25 cellular contexts compared by ENCODE assay signal in genomic region chr13:82749551-82749950, GRCh38.
"Had no signal": no experiment of that assay in that cellular context is flagged by ENCODE, and none has a peak within 500 bp of the region (broad histone marks: within the 10 kb centered on the region; RNA-seq: fewer than 3 reads in every experiment).

No MANE protein-coding gene starts in this region.

- H3K27me3 Mint-ChIP-seq: activated B cell treated with CpG ODN at 0.5 μM for 24 hours; activated CD4-positive, alpha-beta T cell treated with anti-CD3 and anti-CD28 coated beads, Interleukin-2, amount 10 ng/mL, durations not matched to agents 24 days and 14 days; activated CD8-positive, alpha-beta memory T cell treated with anti-CD3 and anti-CD28 coated beads, Interleukin-2, amount 10 ng/mL, durations not matched to agents 7 days and 5 days; activated naive CD8-positive, alpha-beta T cell; activated T-cell treated with anti-CD3 and anti-CD28 coated beads, Interleukin-2, amount 50 U/mL, for 24 hours; brain; central memory CD8-positive, alpha-beta T cell; T-helper 17 cell had no signal

- H3K27ac ChIP-seq: PC-9 had no signal

- H3K4me2 ChIP-seq: PC-9 had no signal

- H3K36me3 Mint-ChIP-seq: activated CD8-positive, alpha-beta memory T cell treated with anti-CD3 and anti-CD28 coated beads, Interleukin-2, amount 10 ng/mL, durations not matched to agents 7 days and 5 days; activated naive CD8-positive, alpha-beta T cell; brain had no signal

- H3K9me3 Mint-ChIP-seq: activated CD4-positive, alpha-beta T cell treated with anti-CD3 and anti-CD28 coated beads, Interleukin-2, amount 10 ng/mL, durations not matched to agents 24 days and 14 days; activated T-cell treated with anti-CD3 and anti-CD28 coated beads, Interleukin-2, amount 50 U/mL, for 24 hours; central memory CD8-positive, alpha-beta T cell had no signal

- DNase-seq: activated B cell treated with CpG ODN at 0.5 μM for 24 hours; activated CD4-positive, alpha-beta T cell treated with anti-CD3 and anti-CD28 coated beads for 1 hour; activated CD4-positive, alpha-beta T cell treated with anti-CD3 and anti-CD28 coated beads, Interleukin-2, amount 10 ng/mL, durations not matched to agents 24 days and 14 days; activated CD4-positive, alpha-beta T cell treated with anti-CD3 and anti-CD28 coated beads, Interleukin-2, amount 50 U/mL, for 48 hours; activated CD8-positive, alpha-beta memory T cell treated with anti-CD3 and anti-CD28 coated beads, Interleukin-2, amount 10 ng/mL, durations not matched to agents 7 days and 5 days; activated effector memory CD4-positive, alpha-beta T cell treated with anti-CD3 and anti-CD28 coated beads, Interleukin-2, amount 50 U/mL, for 16 hours; activated naive CD4-positive, alpha-beta T cell treated with Interleukin-2 at 50 U/mL for 16 hours; activated T-cell treated with anti-CD3 and anti-CD28 coated beads, Interleukin-2, amount 50 U/mL, for 24 hours; amygdala; cortex of kidney; Kasumi-1; NCI-H1048; NCI-H146; NCI-H187 treated with DMSO at 0.1 percent for 48 hours; NCI-H2171; NCI-H226; NCI-H526; NCI-H774; PC-9; SHP77 treated with DMSO at 0.1 percent for 48 hours; T-helper 17 cell; T-helper 9 cell had no signal

- H3K4me3 Mint-ChIP-seq: activated B cell treated with CpG ODN at 0.5 μM for 24 hours; activated CD4-positive, alpha-beta T cell treated with anti-CD3 and anti-CD28 coated beads, Interleukin-2, amount 10 ng/mL, durations not matched to agents 24 days and 14 days; activated CD8-positive, alpha-beta memory T cell treated with anti-CD3 and anti-CD28 coated beads, Interleukin-2, amount 10 ng/mL, durations not matched to agents 7 days and 5 days; activated naive CD8-positive, alpha-beta T cell; activated T-cell treated with anti-CD3 and anti-CD28 coated beads, Interleukin-2, amount 50 U/mL, for 24 hours; brain; central memory CD8-positive, alpha-beta T cell; T-helper 17 cell had no signal

- H3K4me1 Mint-ChIP-seq: activated B cell treated with CpG ODN at 0.5 μM for 24 hours; activated CD4-positive, alpha-beta T cell treated with anti-CD3 and anti-CD28 coated beads, Interleukin-2, amount 10 ng/mL, durations not matched to agents 24 days and 14 days; activated CD8-positive, alpha-beta memory T cell treated with anti-CD3 and anti-CD28 coated beads, Interleukin-2, amount 10 ng/mL, durations not matched to agents 7 days and 5 days; central memory CD8-positive, alpha-beta T cell; T-helper 17 cell had no signal

- H3K4me3 ChIP-seq: PC-9 had no signal

- H2AFZ ChIP-seq: PC-9 had no signal

- H3K27ac Mint-ChIP-seq: activated B cell treated with CpG ODN at 0.5 μM for 24 hours; activated CD4-positive, alpha-beta T cell treated with anti-CD3 and anti-CD28 coated beads, Interleukin-2, amount 10 ng/mL, durations not matched to agents 24 days and 14 days; activated CD8-positive, alpha-beta memory T cell treated with anti-CD3 and anti-CD28 coated beads, Interleukin-2, amount 10 ng/mL, durations not matched to agents 7 days and 5 days; activated naive CD8-positive, alpha-beta T cell; activated T-cell treated with anti-CD3 and anti-CD28 coated beads, Interleukin-2, amount 50 U/mL, for 24 hours; brain; T-helper 17 cell had no signal

- ATAC-seq: activated CD8-positive, alpha-beta memory T cell treated with anti-CD3 and anti-CD28 coated beads, Interleukin-2, amount 10 ng/mL, durations not matched to agents 7 days and 5 days; T-helper 17 cell had no signal
